ENCODE assay signal across 1 cellular context in the genomic region with DNA sequence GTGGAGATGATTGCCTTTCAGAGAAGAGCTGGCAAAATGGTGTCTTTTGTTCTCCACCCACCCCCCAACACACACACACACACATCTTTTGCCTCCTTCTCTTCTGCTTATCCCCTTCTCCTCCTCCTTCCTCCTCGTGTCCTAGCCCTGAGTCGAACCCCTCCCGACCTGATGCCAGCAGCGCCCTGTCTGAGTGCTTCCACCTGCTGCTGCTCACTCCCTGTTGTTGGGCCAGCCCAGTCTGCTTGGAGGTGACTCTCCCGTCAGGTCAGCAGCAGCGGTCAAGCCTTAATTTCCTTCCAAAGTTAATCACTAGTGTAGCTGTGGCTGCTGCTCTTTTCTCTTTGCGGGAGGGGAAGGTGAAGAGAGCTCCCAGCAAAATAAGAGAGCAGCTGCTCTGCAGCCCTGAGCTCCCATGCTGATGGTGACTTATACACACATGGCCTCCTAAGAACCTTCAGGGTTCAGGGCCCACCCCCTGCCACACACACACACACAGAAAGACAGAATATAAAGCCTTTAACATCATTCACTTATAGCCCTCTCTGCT.
TF ChIP-seq lines count a peak whose summit lies in the region.

No MANE protein-coding gene starts in this region.

TF ChIP-seq in H1, 55 proteins besides CTCF, POLR2A, EP300 and RAD21:
- no peak for TF ChIP-seq BACH1 (IDR thresholded peaks at IDR 0.05; ENCODE audit: low read length)
- TF ChIP-seq RXRA (IDR thresholded peaks at IDR 0.05; ENCODE audit: insufficient read depth, low read depth, low read length): no peak
- TF ChIP-seq TAF1 (IDR thresholded peaks at IDR 0.05; ENCODE audit: low read depth, low read length): no peak
- TF ChIP-seq, protein P1, sequence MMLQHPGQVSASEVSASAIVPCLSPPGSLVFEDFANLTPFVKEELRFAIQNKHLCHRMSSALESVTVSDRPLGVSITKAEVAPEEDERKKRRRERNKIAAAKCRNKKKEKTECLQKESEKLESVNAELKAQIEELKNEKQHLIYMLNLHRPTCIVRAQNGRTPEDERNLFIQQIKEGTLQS (IDR thresholded peaks at IDR 0.05; ENCODE audit: insufficient read depth, low read depth, low read length): no peak
- TF ChIP-seq, protein P2, sequence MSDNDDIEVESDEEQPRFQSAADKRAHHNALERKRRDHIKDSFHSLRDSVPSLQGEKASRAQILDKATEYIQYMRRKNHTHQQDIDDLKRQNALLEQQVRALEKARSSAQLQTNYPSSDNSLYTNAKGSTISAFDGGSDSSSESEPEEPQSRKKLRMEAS (IDR thresholded peaks at IDR 0.05): peak; percentile 37
- no peak for TF ChIP-seq FOSL1 (IDR thresholded peaks at IDR 0.05; ENCODE audit: insufficient read depth, low read depth, low read length)
- TF ChIP-seq MAFK (IDR thresholded peaks at IDR 0.05; ENCODE audit: low read depth, low read length): no peak
- TF ChIP-seq BRCA1 (IDR thresholded peaks at IDR 0.05; ENCODE audit: low read depth, low read length): no peak
- no peak for TF ChIP-seq GABPA (IDR thresholded peaks at IDR 0.05; ENCODE audit: borderline replicate concordance, insufficient read depth, low read length)
- peak; percentile 9 for TF ChIP-seq KDM4A (IDR thresholded peaks at IDR 0.05; ENCODE audit: low read depth, low read length, severe bottlenecking)
- TF ChIP-seq SIN3A (conservative IDR thresholded peaks at IDR 0.05 in 1 of 2, IDR thresholded peaks at IDR 0.05 in 1 of 2; ENCODE audit: low read depth in 1 of 2, low read length in 2 of 2): 0 out of 4 replicates have a peak, but pooled peaks of 1 of the 2 experiments have one; percentile 4
- no peak for TF ChIP-seq CHD2 (IDR thresholded peaks at IDR 0.05; ENCODE audit: low read length)
- no peak for TF ChIP-seq SP4 (IDR thresholded peaks at IDR 0.05; ENCODE audit: low read length)
- TF ChIP-seq EGR1 (IDR thresholded peaks at IDR 0.05; ENCODE audit: borderline replicate concordance, low read depth, low read length): no peak; the same call in 1 of the 2 replicates
- TF ChIP-seq CBX5 (IDR thresholded peaks at IDR 0.05; ENCODE audit: low read depth, low read length): no peak
- no peak for TF ChIP-seq RNF2 (IDR thresholded peaks at IDR 0.05; ENCODE audit: borderline replicate concordance, low read depth, low read length, missing control alignments, poor library complexity, severe bottlenecking)
- TF ChIP-seq, protein P3, sequence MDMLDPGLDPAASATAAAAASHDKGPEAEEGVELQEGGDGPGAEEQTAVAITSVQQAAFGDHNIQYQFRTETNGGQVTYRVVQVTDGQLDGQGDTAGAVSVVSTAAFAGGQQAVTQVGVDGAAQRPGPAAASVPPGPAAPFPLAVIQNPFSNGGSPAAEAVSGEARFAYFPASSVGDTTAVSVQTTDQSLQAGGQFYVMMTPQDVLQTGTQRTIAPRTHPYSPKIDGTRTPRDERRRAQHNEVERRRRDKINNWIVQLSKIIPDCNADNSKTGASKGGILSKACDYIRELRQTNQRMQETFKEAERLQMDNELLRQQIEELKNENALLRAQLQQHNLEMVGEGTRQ (IDR thresholded peaks at IDR 0.05; ENCODE audit: low read length): no peak
